2 cellular contexts compared by ENCODE assay signal in the genomic region with DNA sequence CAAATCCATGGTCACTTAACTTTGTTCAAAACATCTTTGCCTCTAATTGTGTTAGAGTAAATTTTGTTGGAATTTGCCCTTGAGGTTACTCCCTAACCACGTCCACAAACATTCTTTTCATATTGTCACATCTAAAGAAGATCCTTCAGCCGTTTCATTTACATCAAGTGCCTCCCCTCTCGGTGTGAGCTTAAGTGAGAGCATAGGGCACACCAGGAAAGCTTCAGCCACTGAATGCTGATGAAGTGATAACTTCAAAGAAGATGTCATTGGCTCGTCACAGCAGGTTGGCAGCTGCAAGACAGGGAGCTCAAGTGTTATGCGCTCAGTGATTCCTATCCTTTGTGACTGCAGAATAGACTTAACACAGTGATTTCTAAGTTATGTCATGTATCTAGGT.
TF ChIP-seq lines count a peak whose summit lies in the region.

No MANE protein-coding gene starts in this region.

TF ChIP-seq in GM23338, 12 proteins besides CTCF, POLR2A, EP300 and RAD21:
- TF ChIP-seq STAT1 (IDR thresholded peaks at IDR 0.05; ENCODE audit: unreplicated experiment) (no peak), CREB1 (CRISPR knock-in tag; IDR thresholded peaks at IDR 0.05; ENCODE audit: low read depth) (peak; percentile 47; the same call in 1 of the 2 replicates)

TF ChIP-seq in neural cell, 6 proteins besides CTCF, POLR2A, EP300 and RAD21:
- TF ChIP-seq REST (IDR thresholded peaks at IDR 0.05; ENCODE audit: borderline replicate concordance) (peak; percentile 16), EZH2 (IDR thresholded peaks at IDR 0.05; ENCODE audit: borderline replicate concordance, insufficient read depth, low read length, poor library complexity, severe bottlenecking) (no peak), POLR2AphosphoS5 (IDR thresholded peaks at IDR 0.05) (peak; percentile 76)
TF ChIP-seq in neural cell: peak in this region for 2.
